ENCODE assay signal across 9 cellular contexts in the genomic region with DNA sequence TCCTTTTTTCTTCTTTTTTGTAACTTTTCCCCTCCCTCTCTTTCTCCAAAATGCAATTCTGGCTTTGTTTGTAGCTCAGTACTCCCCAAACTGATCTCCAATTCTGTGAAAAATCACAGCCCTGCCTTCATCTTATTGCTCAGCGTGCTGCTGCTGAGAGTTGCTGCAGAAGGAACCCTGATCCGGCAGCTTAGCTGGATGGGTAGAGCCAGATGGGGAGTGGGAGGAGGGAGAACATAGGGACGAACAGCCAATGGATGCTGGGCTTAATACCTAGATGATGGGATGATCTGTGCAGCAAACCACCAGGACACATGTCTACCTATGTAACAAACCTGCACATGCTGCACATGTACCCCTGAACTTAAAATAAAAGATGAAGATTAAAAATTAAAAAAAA.
"Had no signal": no experiment of that assay in that cellular context is flagged by ENCODE, and none has a peak within 500 bp of the region (broad histone marks: within the 10 kb centered on the region; RNA-seq: fewer than 3 reads in every experiment).

No MANE protein-coding gene starts in this region.

- H3K9me3 ChIP-seq: HAP-1 had no signal

- H3K27ac ChIP-seq: HL-60, KMS-11 had no signal

- H3K36me3 ChIP-seq: HAP-1 had no signal

- H3K4me1 ChIP-seq: HAP-1 had no signal

- ATAC-seq: HCT116, HepG2 had no signal

- FAIRE-seq: HepG2 had no signal

- DNase-seq: GOT3, H7, HFFc6, KBM-7 had no signal

- H3K4me3 ChIP-seq: HAP-1 had no signal
